ENCODE assay signal across 8 cellular contexts in genomic region chr4:89056292-89056952, GRCh38. TPM values are rescaled to one million over a fixed set of nuclear protein-coding genes. Genes with fewer than 3 reads are reported as not detected.
A peak's percentile ranks its signal among the peaks of the same experiment; 100 is the strongest.
DNase-seq lines count a peak whose midpoint lies in the region; ATAC-seq, FAIRE-seq and TF ChIP-seq lines count a peak whose summit lies in the region.

No MANE protein-coding gene starts in this region.

- no peak overlapping the region for H4K8ac ChIP-seq in mesenchymal stem cell (ENCODE audit: low read length)

- peak overlapping the region; percentile 25 for H3K4me3 ChIP-seq in bronchial epithelial cell (ENCODE audit: low read depth, low read length)
- H3K4me3 ChIP-seq in mesenchymal stem cell (ENCODE audit: insufficient read depth in 1 of 2, low read depth in 1 of 2, low read length in 2 of 2), result peak overlapping the region in 1 of 2 experiments; percentile 82

- H3K36me3 ChIP-seq in bronchial epithelial cell (ENCODE audit: control insufficient read depth, insufficient read depth, low read length) (no peaks in the 10 kb centered on the region), mesenchymal stem cell (ENCODE audit: control insufficient read depth in 1 of 2, insufficient read depth in 2 of 2, low read depth in 1 of 2, low read length in 2 of 2) (no peaks in the 10 kb centered on the region)

- 3% methylated on average over 2 of the region's 2 CpGs for WGBS in mesenchymal stem cell

- H2AFZ ChIP-seq in mesenchymal stem cell (ENCODE audit: low read depth, low read length), result no peak overlapping the region

- no peak overlapping the region for H3K4ac ChIP-seq in mesenchymal stem cell (ENCODE audit: low read depth in 1 of 2, low read length in 2 of 2)

- no peak overlapping the region for H4K91ac ChIP-seq in mesenchymal stem cell (ENCODE audit: low read length)

- H3K18ac ChIP-seq in mesenchymal stem cell (ENCODE audit: low read depth in 1 of 2, low read length in 2 of 2), result peak overlapping the region in 1 of 2 experiments; percentile 29

- H3K9me3 ChIP-seq in mesenchymal stem cell (ENCODE audit: control insufficient read depth, low read length), result peaks cover 4% of the 10 kb centered on the region

- peak overlapping the region; percentile 90 for H3K9ac ChIP-seq in mesenchymal stem cell (ENCODE audit: low read length)

- peak overlapping the region; percentile 74 for H3K27ac ChIP-seq in mesenchymal stem cell (ENCODE audit: low read length, poor library complexity, severe bottlenecking)

- H3K4me1 ChIP-seq in mesenchymal stem cell (ENCODE audit: control insufficient read depth, insufficient read depth, low read depth, low read length), result no peaks in the 10 kb centered on the region

- no peak overlapping the region for H3K14ac ChIP-seq in mesenchymal stem cell (ENCODE audit: low read length in 2 of 2)

- no peak overlapping the region for H2BK120ac ChIP-seq in mesenchymal stem cell (ENCODE audit: low read depth, low read length)

- ATAC-seq in HG02642 (IDR thresholded peaks at IDR 0.05; ENCODE audit: poor library complexity, unreplicated experiment) (peak; percentile 44), HG03159 (IDR thresholded peaks at IDR 0.05; ENCODE audit: unreplicated experiment) (no peak)

- no peak overlapping the region for H2BK12ac ChIP-seq in mesenchymal stem cell (ENCODE audit: low read length in 2 of 2)

- H2BK15ac ChIP-seq in mesenchymal stem cell (ENCODE audit: low read depth, poor library complexity, severe bottlenecking), result no peak overlapping the region

- no peak overlapping the region for H2AK5ac ChIP-seq in mesenchymal stem cell (ENCODE audit: low read length, severe bottlenecking)

- peak; percentile 30 for DNase-seq in AG08395 (ENCODE audit: low spot score)
- DNase-seq in bronchial epithelial cell (ENCODE audit: low read depth), result no peak
- no peak for DNase-seq in mesenchymal stem cell
- no peak for DNase-seq in hepatic stellate cell (ENCODE audit: low spot score)
- no peak for DNase-seq in activated T-cell treated with anti-CD3 and anti-CD28 coated beads, Interleukin-2, amount 50 U/mL, for 1 hour
- no peak for DNase-seq in retina

- H3K23ac ChIP-seq in mesenchymal stem cell (ENCODE audit: low read length in 2 of 2), result no peak overlapping the region

- no peaks in the 10 kb centered on the region for H3K27me3 ChIP-seq in bronchial epithelial cell (ENCODE audit: control insufficient read depth, insufficient read depth, low read length)
- no peaks in the 10 kb centered on the region for H3K27me3 ChIP-seq in mesenchymal stem cell (ENCODE audit: control insufficient read depth in 1 of 2, insufficient read depth in 1 of 2, low read length in 2 of 2)

- H2BK5ac ChIP-seq in mesenchymal stem cell (ENCODE audit: low read depth, low read length, poor library complexity, severe bottlenecking), result no peak overlapping the region

- peaks cover 5% of the 10 kb centered on the region for H3K79me1 ChIP-seq in mesenchymal stem cell (replicated peaks; ENCODE audit: low read length, poor library complexity, severe bottlenecking)

- no peak for TF ChIP-seq CTCF in bronchial epithelial cell (IDR thresholded peaks at IDR 0.05; ENCODE audit: insufficient read depth, low read length, severe bottlenecking)

- no peak for FAIRE-seq in bronchial epithelial cell (lab: Jason Lieb, UNC)

- peak overlapping the region; percentile 71 for H3K4me2 ChIP-seq in mesenchymal stem cell (ENCODE audit: low read length, poor library complexity, severe bottlenecking)

RNA-seq across cellular contexts. Expression of gene FAM13A, which starts 0.6 kb away (rescaled TPM):
- total RNA-seq in bronchial epithelial cell, result 5.8 and 6.0 TPM in 2 replicates
- 9.8 TPM for polyA plus RNA-seq in mesenchymal stem cell (2013, experiment 1 of 2)
- 10.2 TPM for polyA plus RNA-seq in mesenchymal stem cell (2013, experiment 2 of 2)

RNA-seq across cellular contexts. Expression of gene TIGD2, which starts 54.9 kb away (rescaled TPM):
- 9.0 and 9.2 TPM in 2 replicates for total RNA-seq in bronchial epithelial cell
- polyA plus RNA-seq in mesenchymal stem cell (2013, experiment 1 of 2), result 5.9 TPM
- polyA plus RNA-seq in mesenchymal stem cell (2013, experiment 2 of 2), result 6.4 TPM
